In the genomic region with DNA sequence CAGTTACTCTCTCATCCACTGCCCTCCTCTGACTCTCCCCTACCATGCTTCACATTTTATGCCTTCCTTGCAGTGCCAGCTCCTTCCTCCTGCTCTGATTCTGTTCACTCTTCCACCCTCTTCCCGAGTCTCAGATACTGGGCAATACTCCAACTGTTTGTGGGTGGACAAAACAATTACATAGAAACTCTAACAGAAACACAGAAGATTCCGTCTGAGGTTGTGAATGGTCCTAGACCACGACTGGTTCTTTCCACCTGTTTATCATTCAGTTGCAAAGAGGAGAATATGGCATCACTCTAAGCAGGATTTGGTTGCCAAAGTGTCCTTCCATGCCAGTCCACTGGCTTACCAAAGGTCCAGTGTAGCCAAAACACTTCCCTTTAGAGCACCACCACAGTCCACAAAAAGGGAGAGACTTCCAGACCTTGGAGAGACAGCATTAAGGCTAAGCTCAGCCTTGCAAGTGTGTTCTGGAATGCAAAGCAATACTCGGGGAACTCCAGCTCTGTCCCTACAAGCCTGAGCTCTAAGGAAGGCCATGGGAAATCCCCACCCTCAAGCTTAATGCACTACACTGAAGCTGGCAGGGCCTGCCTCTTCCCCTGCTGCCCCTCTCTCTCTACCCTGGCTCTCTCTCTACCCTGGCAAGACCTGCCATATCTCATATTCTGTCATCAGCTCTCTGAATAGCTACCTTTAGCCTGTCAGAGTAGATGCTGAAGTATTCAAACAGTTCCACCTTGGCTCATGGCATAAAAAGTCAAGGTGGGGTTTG, we compare ENCODE assay signal across 11 cellular contexts. TPM values are rescaled to one million over a fixed set of nuclear protein-coding genes. Genes with fewer than 3 reads are reported as not detected.
DNase-seq lines count a peak whose midpoint lies in the region; ATAC-seq and TF ChIP-seq lines count a peak whose summit lies in the region.
"Had no signal": no experiment of that assay in that cellular context is flagged by ENCODE, and none has a peak within 500 bp of the region (broad histone marks: within the 10 kb centered on the region; RNA-seq: fewer than 3 reads in every experiment).

No MANE protein-coding gene starts in this region.

- TF ChIP-seq CTCF in prostate gland (IDR thresholded peaks at IDR 0.05), result no peak

- H3K4me3 ChIP-seq in MG63, result no peak overlapping the region
- H3K4me3 ChIP-seq in esophagus (ENCODE audit: low read depth in 1 of 2, low read length in 2 of 2), result no peak overlapping the region
- no peak overlapping the region for H3K4me3 ChIP-seq in prostate gland

- DNase-seq in MG63 (peak; percentile 52), prostate gland (ENCODE audit: low spot score) (peak; percentile 11), activated gamma-delta T cell treated with Interleukin-2 at 50 U/mL for 16 hours (no peak), NCI-H2227 (lab: John Stamatoyannopoulos, UW; ENCODE audit: unreplicated experiment) (no peak), NCI-H1436 (lab: John Stamatoyannopoulos, UW) (no peak)
- DNase-seq: activated CD4-positive, alpha-beta T cell treated with anti-CD3 and anti-CD28 coated beads for 1 hour; MM.1S; stimulated activated CD4-positive, alpha-beta T cell treated with anti-CD3 and anti-CD28 coated beads, Interleukin-12 subunit alpha, Interleukin-12 subunit beta, amount 100 ng/mL, for 4 hours had no signal

- H3K36me3 ChIP-seq in MG63, result no peaks in the 10 kb centered on the region
- no peaks in the 10 kb centered on the region for H3K36me3 ChIP-seq in esophagus (ENCODE audit: control insufficient read depth in 2 of 2, insufficient read depth in 2 of 2, low read length in 1 of 2)
- no peaks in the 10 kb centered on the region for H3K36me3 ChIP-seq in prostate gland

- H3K27ac ChIP-seq in esophagus (ENCODE audit: low read depth in 2 of 2, low read length in 1 of 2), result peak overlapping the region; percentile 68 to 78
- H3K27ac ChIP-seq in prostate gland, result no peak overlapping the region

- ATAC-seq in GM18873 (IDR thresholded peaks at IDR 0.05; ENCODE audit: low FRiP score, unreplicated experiment), result peak; percentile 70
- ATAC-seq in activated CD4-positive, CD25-positive, alpha-beta regulatory T cell treated with anti-CD3 and anti-CD28 coated beads, Interleukin-2, amount 50 U/mL, for 24 hours, result no peak

- H3K4me1 ChIP-seq in esophagus (ENCODE audit: control insufficient read depth in 2 of 2, insufficient read depth in 2 of 2, low read length in 1 of 2) (peaks cover 0 to 3% of the 10 kb centered on the region in 2 donors), prostate gland (replicated peaks) (no peaks in the 10 kb centered on the region)

- no peak for TF ChIP-seq POLR2A in prostate gland (IDR thresholded peaks at IDR 0.05)

- H3K9me3 ChIP-seq in MG63, result no peaks in the 10 kb centered on the region; the same call in 1 of the 2 replicates
- no peaks in the 10 kb centered on the region for H3K9me3 ChIP-seq in esophagus (ENCODE audit: control insufficient read depth in 2 of 2, insufficient read depth in 1 of 2, low read depth in 1 of 2, low read length in 1 of 2)
- H3K9me3 ChIP-seq in prostate gland, result no peaks in the 10 kb centered on the region

- WGBS in esophagus, 2 donors, result 20 to 41% methylated on average over 4 of the region's 4 CpGs
- 21% methylated on average over 4 of the region's 4 CpGs for whole genome bisulfite sequencing in prostate gland

- intact Hi-C loops in prostate gland (cut with DNase I), result no loop called here

- no peaks in the 10 kb centered on the region for H3K27me3 ChIP-seq in MG63
- no peaks in the 10 kb centered on the region for H3K27me3 ChIP-seq in esophagus (ENCODE audit: control insufficient read depth in 1 of 2, insufficient read depth in 2 of 2, low read length in 2 of 2)
- H3K27me3 ChIP-seq in prostate gland (replicated peaks; ENCODE audit: insufficient read depth), result no peaks in the 10 kb centered on the region

RNA-seq across cellular contexts. Expression of gene RND3, which starts 33.6 kb away (rescaled TPM):
- 55.5 and 87.8 TPM in 2 replicates for total RNA-seq in MG63 (2014; rRNA removed; shearing (Covaris generic); ENCODE audit: low replicate concordance)
- polyA plus RNA-seq in esophagus, result 100 to 1,000 TPM in 1 of 2 donors, 10 to 100 TPM in 1; 47.6 to 151 TPM
- total RNA-seq in prostate gland, result 10 to 100 TPM; 26.2 to 54.7 TPM

Comparison
In these comparisons a context has a peak if more than half of its experiments do, and no peak if none do; other contexts are left out.
1. DNase-seq: peak in MG63 (single experiment) and prostate gland (single experiment); none in activated gamma-delta T cell treated with Interleukin-2 at 50 U/mL for 16 hours (single experiment), NCI-H2227 (single experiment) and NCI-H1436 (single experiment).
2. H3K27ac ChIP-seq: peak in esophagus (2 of 2); none in prostate gland (0 of 2).